ENCODE assay signal across 11 cellular contexts in the genomic region with DNA sequence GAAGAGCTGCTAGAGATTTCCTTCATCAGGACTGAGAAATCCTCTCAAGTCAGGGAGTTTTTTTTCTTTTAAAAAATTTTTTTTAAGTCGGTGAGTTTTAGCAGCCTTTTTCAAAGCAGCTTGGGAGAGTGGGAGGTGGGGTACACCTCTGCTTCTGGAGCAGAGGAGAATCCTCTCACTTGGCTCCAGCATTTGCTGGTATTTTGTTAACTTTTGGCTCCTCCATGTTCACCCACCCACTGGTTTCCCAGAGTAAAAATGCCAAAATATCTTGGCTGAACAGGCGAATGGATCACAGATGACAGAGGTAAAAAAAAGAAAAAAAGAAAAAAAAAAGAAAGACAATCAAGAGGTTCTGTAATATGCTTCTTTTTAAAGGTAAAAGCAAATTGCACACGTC.
DNase-seq lines count a peak whose midpoint lies in the region; ATAC-seq, FAIRE-seq and TF ChIP-seq lines count a peak whose summit lies in the region.
"Had no signal": no experiment of that assay in that cellular context is flagged by ENCODE, and none has a peak within 500 bp of the region (broad histone marks: within the 10 kb centered on the region; RNA-seq: fewer than 3 reads in every experiment).

No MANE protein-coding gene starts in this region.

- no peaks in the 10 kb centered on the region for H4K20me1 ChIP-seq in astrocyte (ENCODE audit: insufficient read depth, low read length)

- H3K9me3 Mint-ChIP-seq in astrocyte (ENCODE audit: unreplicated experiment) (no peaks in the 10 kb centered on the region), memory B cell (no peaks in the 10 kb centered on the region)
- H3K9me3 Mint-ChIP-seq: effector memory CD8-positive, alpha-beta T cell had no signal

- no peak overlapping the region for H3K4me3 ChIP-seq in astrocyte (ENCODE audit: insufficient read depth, low read depth, low read length)

- peak; percentile 33 for DNase-seq in astrocyte (ENCODE audit: low read depth)
- DNase-seq in memory B cell (ENCODE audit: low spot score in 2 of 2) = no peak
- DNase-seq in substantia nigra (lab: John Stamatoyannopoulos, UW) = no peak
- DNase-seq in activated gamma-delta T cell (lab: John Stamatoyannopoulos, UW) = no peak
- no peak for DNase-seq in HTR-8/SVneo (ENCODE audit: insufficient read length, low spot score)
- DNase-seq in sciatic nerve (ENCODE audit: low spot score) = no peak
- DNase-seq: effector memory CD8-positive, alpha-beta T cell; NCI-H2227 treated with DMSO at 0.1 percent for 48 hours; stimulated activated CD4-positive, alpha-beta T cell treated with anti-CD3 and anti-CD28 coated beads, Interleukin-4, amount 100 ng/mL, for 4 hours had no signal

- H3K4me1 Mint-ChIP-seq in astrocyte (ENCODE audit: low read depth, unreplicated experiment) = peaks cover 13% of the 10 kb centered on the region
- peaks cover 38% of the 10 kb centered on the region for H3K4me1 Mint-ChIP-seq in memory B cell

- no peaks in the 10 kb centered on the region for H3K36me3 Mint-ChIP-seq in astrocyte (ENCODE audit: low read depth, unreplicated experiment)
- H3K36me3 Mint-ChIP-seq in memory B cell = no peaks in the 10 kb centered on the region

- no peaks in the 10 kb centered on the region for H3K79me2 ChIP-seq in astrocyte (ENCODE audit: insufficient read depth, low read length)

- intact Hi-C loops in sciatic nerve (cut with DNase I) = no loop called here

- H2AFZ ChIP-seq in astrocyte (ENCODE audit: low read depth, low read length) = peak overlapping the region; percentile 58

- H3K4me1 ChIP-seq in astrocyte (ENCODE audit: insufficient read depth, low read length) = peaks cover 10% of the 10 kb centered on the region

- no peak overlapping the region for H3K27ac Mint-ChIP-seq in astrocyte (ENCODE audit: unreplicated experiment)
- H3K27ac Mint-ChIP-seq in memory B cell = peak overlapping the region; percentile 73

- H3K36me3 ChIP-seq in KOPT-K1 (ENCODE audit: insufficient read depth, low read length) (no peaks in the 10 kb centered on the region), astrocyte (ENCODE audit: insufficient read depth, low read length) (no peaks in the 10 kb centered on the region)

- H3K4me3 Mint-ChIP-seq in astrocyte (ENCODE audit: unreplicated experiment) = no peak overlapping the region
- no peak overlapping the region for H3K4me3 Mint-ChIP-seq in memory B cell
- H3K4me3 Mint-ChIP-seq: effector memory CD8-positive, alpha-beta T cell had no signal

- peak overlapping the region; percentile 35 for H3K9ac ChIP-seq in astrocyte (ENCODE audit: low read length)

- ATAC-seq in memory B cell (ENCODE audit: low read depth) (no peak), sciatic nerve (no peak)
- ATAC-seq: effector memory CD8-positive, alpha-beta T cell had no signal

- H3K27ac ChIP-seq in KOPT-K1 (ENCODE audit: low read depth, low read length, poor library complexity, severe bottlenecking) (peak overlapping the region; percentile 98), astrocyte (ENCODE audit: low read depth, low read length) (no peak overlapping the region), substantia nigra (ENCODE audit: low read depth, low read length, poor library complexity, severe bottlenecking) (peak overlapping the region; percentile 86)

- no peaks in the 10 kb centered on the region for H3K27me3 Mint-ChIP-seq in astrocyte (ENCODE audit: low read depth, unreplicated experiment)
- H3K27me3 Mint-ChIP-seq in memory B cell = no peaks in the 10 kb centered on the region

- H3K4me2 ChIP-seq in astrocyte (ENCODE audit: low read length) = peak overlapping the region; percentile 69

- no peak for TF ChIP-seq CTCF in astrocyte (IDR thresholded peaks at IDR 0.05; ENCODE audit: insufficient read depth, low read depth, low read length)

- H3K9me3 ChIP-seq in KOPT-K1 (ENCODE audit: insufficient read depth, low read length, poor library complexity, severe bottlenecking) = no peaks in the 10 kb centered on the region
- H3K9me3 ChIP-seq in astrocyte (ENCODE audit: insufficient read depth, low read depth, low read length) = no peaks in the 10 kb centered on the region

- FAIRE-seq in astrocyte (lab: Jason Lieb, UNC) (no peak), HTR-8/SVneo (lab: Jason Lieb, UNC) (no peak)
- FAIRE-seq: keratinocyte had no signal

- H3K27me3 ChIP-seq in astrocyte (ENCODE audit: insufficient read depth, low read length) = no peaks in the 10 kb centered on the region
